ENCODE assay signal across 8 cellular contexts in genomic region chr10:21523557-21524008, GRCh38. TPM values are rescaled to one million over a fixed set of nuclear protein-coding genes. Genes with fewer than 3 reads are reported as not detected.
A peak's percentile ranks its signal among the peaks of the same experiment; 100 is the strongest.
DNase-seq lines count a peak whose midpoint lies in the region; ATAC-seq and TF ChIP-seq lines count a peak whose summit lies in the region.

No MANE protein-coding gene starts in this region.

- H3K23ac ChIP-seq in H9 (ENCODE audit: insufficient read length, low read depth, low read length) (no peak overlapping the region), trophoblast cell (ENCODE audit: low read length) (no peak overlapping the region)

- H3K9me3 ChIP-seq in H9 (ENCODE audit: control insufficient read depth, low read depth, low read length) = no peaks in the 10 kb centered on the region
- no peaks in the 10 kb centered on the region for H3K9me3 ChIP-seq in esophagus (ENCODE audit: control insufficient read depth in 2 of 2, insufficient read depth in 1 of 2, low read depth in 1 of 2, low read length in 1 of 2)
- no peaks in the 10 kb centered on the region for H3K9me3 ChIP-seq in trophoblast cell (ENCODE audit: insufficient read depth, low read depth, low read length)
- no peaks in the 10 kb centered on the region for H3K9me3 ChIP-seq in PC-3 (ENCODE audit: low read length)

- no peak overlapping the region for H2AFZ ChIP-seq in H9 (ENCODE audit: low read length)
- peak overlapping the region; percentile 59 for H2AFZ ChIP-seq in trophoblast cell (ENCODE audit: insufficient read depth, low read length, poor library complexity)
- H2AFZ ChIP-seq in PC-3 (ENCODE audit: low read length) = no peak overlapping the region

- no peaks in the 10 kb centered on the region for H3F3A ChIP-seq in PC-3 (ENCODE audit: low read length, unreplicated experiment)

- H3K36me3 Mint-ChIP-seq in H9 (ENCODE audit: insufficient read depth in 1 of 3, low read depth in 3 of 3) = no peaks in the 10 kb centered on the region; a peak in 1 of 7 replicates

- H4K12ac ChIP-seq in trophoblast cell (ENCODE audit: low read depth, low read length) = peak overlapping the region; percentile 59

- no TSS peak for BruUV-seq in PC-3 (replicated peaks; lab: Mats Ljungman, UMichigan)

- intact Hi-C loops in PC-3 (cut with micrococcal nuclease) = loop anchor here (10.0 kb wide), 2 partner anchors 201 to 359 kb away; no protein-coding TSS in a partner anchor

- H2BK12ac ChIP-seq in H9 (ENCODE audit: insufficient read length, low read depth, low read length) (no peak overlapping the region), trophoblast cell (ENCODE audit: low read length) (peak overlapping the region; percentile 88)

- peaks cover 23% of the 10 kb centered on the region for H3K27me3 Mint-ChIP-seq in H9 (ENCODE audit: low read depth)

- H4K91ac ChIP-seq in H9 (ENCODE audit: insufficient read length, low read depth, low read length) (no peak overlapping the region), trophoblast cell (ENCODE audit: low read depth, low read length) (peak overlapping the region; percentile 66)

- no peak overlapping the region for H2BK120ac ChIP-seq in H9 (ENCODE audit: low read depth, low read length, poor library complexity, severe bottlenecking)
- H2BK120ac ChIP-seq in trophoblast cell (ENCODE audit: insufficient read depth, low read length, poor library complexity) = peak overlapping the region; percentile 38

- no peak overlapping the region for H4K8ac ChIP-seq in H9 (replicated peaks; ENCODE audit: insufficient read length, low read depth, low read length)
- H4K8ac ChIP-seq in trophoblast cell (ENCODE audit: low read depth, low read length) = peak overlapping the region; percentile 78

- H3K18ac ChIP-seq in H9 (ENCODE audit: insufficient read length, low read depth, low read length) = no peak overlapping the region
- peak overlapping the region; percentile 56 for H3K18ac ChIP-seq in trophoblast cell (ENCODE audit: low read length)

- H2BK5ac ChIP-seq in H9 (ENCODE audit: insufficient read length, low read length) (no peak overlapping the region), trophoblast cell (ENCODE audit: low read depth, low read length, poor library complexity) (peak overlapping the region; percentile 61)

- peak overlapping the region; percentile 1 for H3K9ac ChIP-seq in H9 (ENCODE audit: extremely low read depth, insufficient read length, low read length)
- H3K9ac ChIP-seq in trophoblast cell (ENCODE audit: low read length) = no peak overlapping the region
- H3K9ac ChIP-seq in PC-3 (ENCODE audit: low read length) = no peak overlapping the region

- H3K79me1 ChIP-seq in H9 (ENCODE audit: insufficient read depth, low read depth, low read length, poor library complexity, severe bottlenecking) (no peaks in the 10 kb centered on the region), trophoblast cell (ENCODE audit: low read length) (peaks cover 38% of the 10 kb centered on the region)

- H4K5ac ChIP-seq in H9 (ENCODE audit: insufficient read length, low read depth, low read length) = no peak overlapping the region

- peak overlapping the region; percentile 77 to 88 for H3K4me3 Mint-ChIP-seq in H9

- TF ChIP-seq CTCF in H9 (conservative IDR thresholded peaks at IDR 0.05) (no peak), PC-3 (conservative IDR thresholded peaks at IDR 0.05; ENCODE audit: low read depth, low read length) (no peak)

- no CpG with 5 or more reads among the region's 3 CpGs for WGBS in H9 (ENCODE audit: extremely low coverage, insufficient read length, low lambda C conversion rate)
- 38 to 49% methylated on average over 3 of the region's 3 CpGs for WGBS in esophagus, 2 donors
- no CpG with 5 or more reads among the region's 3 CpGs for WGBS in trophoblast cell (ENCODE audit: extremely low coverage, insufficient coverage, insufficient read length)

- no peaks in the 10 kb centered on the region; a peak in 2 of 5 replicates for H3K9me3 Mint-ChIP-seq in H9

- H3K14ac ChIP-seq in H9 (ENCODE audit: insufficient read depth, low read length) (no peak overlapping the region), trophoblast cell (ENCODE audit: low read length) (peak overlapping the region; percentile 19)

- H3K27ac ChIP-seq in H9 (ENCODE audit: insufficient read length, low read depth, low read length) = no peak overlapping the region
- H3K27ac ChIP-seq in esophagus (ENCODE audit: low read depth in 2 of 2, low read length in 1 of 2) = peak overlapping the region; percentile 23 to 63
- H3K27ac ChIP-seq in trophoblast cell (ENCODE audit: low read depth, low read length) = peak overlapping the region; percentile 33
- no peak overlapping the region for H3K27ac ChIP-seq in PC-3 (ENCODE audit: low read length)

- peaks cover 32% of the 10 kb centered on the region for H3K23me2 ChIP-seq in H9 (ENCODE audit: insufficient read length, low read depth, low read length, poor library complexity, severe bottlenecking)

- H3K4ac ChIP-seq in H9 (ENCODE audit: low read depth, low read length) (no peak overlapping the region), trophoblast cell (ENCODE audit: low read depth, low read length) (peak overlapping the region; percentile 64)

- H2AK5ac ChIP-seq in H9 (ENCODE audit: insufficient read length, low read length) (no peak overlapping the region), trophoblast cell (ENCODE audit: low read length) (peak overlapping the region; percentile 35)

- peak overlapping the region; percentile 93 to 99 (median 94) for H3K27ac Mint-ChIP-seq in H9

- H3K36me3 ChIP-seq in esophagus (ENCODE audit: control insufficient read depth in 2 of 2, insufficient read depth in 2 of 2, low read length in 1 of 2) = no peaks in the 10 kb centered on the region
- H3K36me3 ChIP-seq in trophoblast cell (ENCODE audit: control insufficient read depth in 1 of 2, insufficient read depth in 2 of 2, low read length in 2 of 2) = no peaks in the 10 kb centered on the region
- no peaks in the 10 kb centered on the region for H3K36me3 ChIP-seq in PC-3 (ENCODE audit: low read depth, low read length)

- H3K4me3 ChIP-seq in esophagus (ENCODE audit: low read depth in 1 of 2, low read length in 2 of 2) (no peak overlapping the region), trophoblast cell (ENCODE audit: low read depth, low read length) (no peak overlapping the region), PC-3 (ENCODE audit: low read length) (no peak overlapping the region)

- 0 out of 2 replicates have a peak, but pooled peaks cover 5% of the 10 kb centered on the region for H3K4me1 ChIP-seq in H9 (ENCODE audit: insufficient read depth, low read length)
- no peaks in the 10 kb centered on the region for H3K4me1 ChIP-seq in esophagus (ENCODE audit: control insufficient read depth in 2 of 2, insufficient read depth in 2 of 2, low read length in 1 of 2)
- peaks cover 0 to 2% of the 10 kb centered on the region in 2 experiments for H3K4me1 ChIP-seq in trophoblast cell (ENCODE audit: control insufficient read depth in 1 of 2, insufficient read depth in 2 of 2, low read length in 2 of 2)
- H3K4me1 ChIP-seq in PC-3 (ENCODE audit: insufficient read depth, low read length) = peaks cover 28% of the 10 kb centered on the region

- ATAC-seq in HG02938 (IDR thresholded peaks at IDR 0.05; ENCODE audit: unreplicated experiment) (no peak), PC-3 (no peak), GM19351 (IDR thresholded peaks at IDR 0.05; ENCODE audit: unreplicated experiment) (no peak)

- H2BK15ac ChIP-seq in H9 (ENCODE audit: low read depth, low read length) = no peak overlapping the region

- DNase-seq in H9 (no peak), NCI-H2171 treated with DMSO at 0.1 percent for 48 hours (lab: John Stamatoyannopoulos, UW) (peak; percentile 79), trophoblast cell (no peak), PC-3 (no peak), GM19240 (ENCODE audit: insufficient read length, low spot score) (no peak)

- no peak overlapping the region for H3K56ac ChIP-seq in H9 (ENCODE audit: insufficient read length, low read depth, low read length)

- H3K4me1 Mint-ChIP-seq in H9 = peaks cover 64 to 66% of the 10 kb centered on the region in 2 experiments

- POLR2A ChIA-PET in PC-3 (lab: Charles Lee; ENCODE audit: unreplicated experiment) = no interaction called here

- no peaks in the 10 kb centered on the region for H3K9me2 ChIP-seq in PC-3 (replicated peaks; ENCODE audit: low read length)

- no peak overlapping the region for H2BK20ac ChIP-seq in H9 (ENCODE audit: low read depth, low read length, poor library complexity, severe bottlenecking)

- no peak overlapping the region for H3T11ph ChIP-seq in H9 (ENCODE audit: low read length)

- peak overlapping the region; percentile 91 for H3K4me2 ChIP-seq in H9 (ENCODE audit: insufficient read depth, insufficient read length, low read length)
- no peak overlapping the region for H3K4me2 ChIP-seq in trophoblast cell (ENCODE audit: low read length)
- H3K4me2 ChIP-seq in PC-3 (ENCODE audit: low read length) = no peak overlapping the region

- H3K27me3 ChIP-seq in H9 (ENCODE audit: insufficient read depth, low read length) (peaks cover 7% of the 10 kb centered on the region; the same call in 1 of the 2 replicates), esophagus (ENCODE audit: control insufficient read depth in 1 of 2, insufficient read depth in 2 of 2, low read length in 2 of 2) (no peaks in the 10 kb centered on the region), trophoblast cell (ENCODE audit: insufficient read depth, low read length) (no peaks in the 10 kb centered on the region), PC-3 (ENCODE audit: low read length) (no peaks in the 10 kb centered on the region)

- CTCF ChIA-PET in PC-3 (lab: Charles Lee) = no interaction called here

- no peaks in the 10 kb centered on the region for H3K79me2 ChIP-seq in H9 (ENCODE audit: insufficient read depth, low read length)
- H3K79me2 ChIP-seq in trophoblast cell (ENCODE audit: control insufficient read depth, insufficient read depth, low read length, poor library complexity) = peaks cover 15% of the 10 kb centered on the region
- no peaks in the 10 kb centered on the region for H3K79me2 ChIP-seq in PC-3 (ENCODE audit: low read length)

- H4K20me1 ChIP-seq in H9 (ENCODE audit: control insufficient read depth, insufficient read depth, insufficient read length) (no peaks in the 10 kb centered on the region), PC-3 (ENCODE audit: low read length) (no peaks in the 10 kb centered on the region)

RNA-seq across cellular contexts. Expression of gene SKIDA1, which starts 1.9 kb away (rescaled TPM):
- total RNA-seq in H9 (2021) (5.4 and 5.9 TPM in 2 replicates), PC-3 (2014; rRNA removed) (0.17 and 0.26 TPM in 2 replicates)
- under 1 TPM; 0.19 to 0.22 TPM for polyA plus RNA-seq in esophagus
- 27.4 and 28.4 TPM in 2 replicates for polyA plus RNA-seq in trophoblast cell (2013)

RNA-seq across cellular contexts. Expression of gene MLLT10, which starts 10.4 kb away (rescaled TPM):
- total RNA-seq in H9 (2021) = 72.3 and 75.9 TPM in 2 replicates
- 10 to 100 TPM; 14.2 to 17.7 TPM for polyA plus RNA-seq in esophagus
- polyA plus RNA-seq in trophoblast cell (2013) = 53.9 and 56.9 TPM in 2 replicates
- total RNA-seq in PC-3 (2014; rRNA removed) = 21.5 and 32.5 TPM in 2 replicates

Comparison
In these comparisons a context has a peak if more than half of its experiments do, and no peak if none do; other contexts are left out.
1. H3K27ac ChIP-seq: peak in esophagus (2 of 2) and trophoblast cell (single experiment); none in H9 (single experiment) and PC-3 (single experiment).